Comparison of ENCODE assay signal across 21 cellular contexts in the genomic region with DNA sequence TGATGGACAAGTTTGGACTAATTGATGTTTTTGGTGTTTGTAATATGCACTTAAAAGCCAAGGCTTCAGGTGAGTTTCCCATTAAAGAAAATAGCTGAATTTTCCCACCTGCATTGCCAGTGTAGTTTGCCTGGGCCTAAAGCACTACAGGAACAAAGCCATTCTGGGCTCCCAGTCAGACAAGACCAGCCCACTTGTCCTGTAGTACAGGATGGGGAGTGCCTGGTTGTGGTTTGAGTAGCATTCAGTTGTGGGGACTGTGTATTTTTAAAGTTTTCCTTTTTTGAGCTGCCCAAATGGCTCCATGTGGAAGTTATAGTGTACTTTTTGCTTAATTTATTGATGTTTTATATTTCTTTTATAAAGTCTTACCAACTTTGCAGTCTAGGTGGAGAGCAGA.
DNase-seq lines count a peak whose midpoint lies in the region; ATAC-seq, FAIRE-seq and TF ChIP-seq lines count a peak whose summit lies in the region.
"Had no signal": no experiment of that assay in that cellular context is flagged by ENCODE, and none has a peak within 500 bp of the region (broad histone marks: within the 10 kb centered on the region; RNA-seq: fewer than 3 reads in every experiment).

No MANE protein-coding gene starts in this region.

- H3K27ac Mint-ChIP-seq in MCF 10A (ENCODE audit: low read depth, unreplicated experiment): peak overlapping the region; percentile 66

- no peaks in the 10 kb centered on the region for H3K9me3 Mint-ChIP-seq in MCF 10A (ENCODE audit: unreplicated experiment)
- H3K9me3 Mint-ChIP-seq: CD14-positive monocyte had no signal

- no peak for TF ChIP-seq EP300 in HepG2 (IDR thresholded peaks at IDR 0.05; ENCODE audit: low read depth in 2 of 2, low read length in 2 of 2)
- TF ChIP-seq EP300 in HepG2 (CRISPR knock-in tag; IDR thresholded peaks at IDR 0.05; ENCODE audit: borderline replicate concordance): no peak

- H4K20me1 ChIP-seq in HepG2 (ENCODE audit: insufficient read depth, low read length): no peaks in the 10 kb centered on the region

- no peak overlapping the region for H2AFZ ChIP-seq in HepG2 (ENCODE audit: low read length)

- ATAC-seq in HepG2 (no peak), right lobe of liver (no peak), left lung (peak; percentile 75), Right ventricle myocardium superior (ENCODE audit: poor library complexity) (no peak), Right ventricle myocardium inferior (no peak)

- H3K4me1 Mint-ChIP-seq in MCF 10A (ENCODE audit: insufficient read depth, unreplicated experiment): peaks cover 28% of the 10 kb centered on the region

- H3K27ac ChIP-seq in HepG2 (ENCODE audit: extremely low read length, insufficient read depth, low read length) (no peak overlapping the region), right lobe of liver (no peak overlapping the region), left lung (no peak overlapping the region)
- H3K27ac ChIP-seq: KMS-11 had no signal

- H3K36me3 ChIP-seq in HepG2 (replicated peaks in 1 of 2; ENCODE audit: control insufficient read depth in 1 of 2, insufficient read depth in 2 of 2, low read length in 2 of 2): peaks cover 1 to 10% of the 10 kb centered on the region in 2 experiments; a peak in 3 of 5 replicates
- H3K36me3 ChIP-seq in right lobe of liver: peaks cover 0 to 18% (median 1%) of the 10 kb centered on the region in 4 donors
- peaks cover 0 to 33% of the 10 kb centered on the region in 2 donors for H3K36me3 ChIP-seq in left lung
- no peaks in the 10 kb centered on the region; the same call in 1 of the 2 replicates for H3K36me3 ChIP-seq in H7 (replicated peaks; ENCODE audit: control insufficient read depth, insufficient read depth, low read length)

- CTCF ChIA-PET in HepG2 (lab: Yijun Ruan, JAX; ENCODE audit: low intra/inter-chr PET ratio, low total read pairs): no interaction called here
- CTCF ChIA-PET in MCF 10A (lab: Yijun Ruan, JAX): interaction anchor here (1.0 to 1.1 kb wide), 3 partner anchors 16 to 189 kb away, joined by 3 to 6 read pairs (median 4); no protein-coding TSS in a partner anchor

- TF ChIP-seq POLR2A in HepG2 (IDR thresholded peaks at IDR 0.05; ENCODE audit: insufficient read depth in 1 of 2, low read depth in 2 of 2, low read length in 2 of 2): no peak
- TF ChIP-seq POLR2A in right lobe of liver (IDR thresholded peaks at IDR 0.05): no peak

- H3K36me3 Mint-ChIP-seq in MCF 10A (ENCODE audit: insufficient read depth, unreplicated experiment): peaks cover 35% of the 10 kb centered on the region

- no peak for TF ChIP-seq CTCF in HepG2 (CRISPR knock-in tag; IDR thresholded peaks at IDR 0.05)
- no peak for TF ChIP-seq CTCF in right lobe of liver (IDR thresholded peaks at IDR 0.05)
- TF ChIP-seq CTCF in MCF 10A (IDR thresholded peaks at IDR 0.05; ENCODE audit: unreplicated experiment): no peak
- TF ChIP-seq CTCF in left lung (IDR thresholded peaks at IDR 0.05): no peak
- no peak for TF ChIP-seq CTCF in GM13977 (IDR thresholded peaks at IDR 0.05; ENCODE audit: extremely low read depth, insufficient read depth, missing control alignments)

- H3K27me3 ChIP-seq in HepG2 (ENCODE audit: control insufficient read depth in 1 of 2, insufficient read depth in 2 of 2, low read length in 2 of 2) (no peaks in the 10 kb centered on the region), right lobe of liver (no peaks in the 10 kb centered on the region), left lung (no peaks in the 10 kb centered on the region), H7 (ENCODE audit: control insufficient read depth, insufficient read depth, low read length) (no peaks in the 10 kb centered on the region)

- no peak for DNase-seq in HepG2 (ENCODE audit: low spot score)
- no peak for DNase-seq in right lobe of liver
- DNase-seq in MCF 10A (ENCODE audit: unreplicated experiment): no peak
- DNase-seq in left lung: no peak
- no peak for DNase-seq in H7
- DNase-seq in Right ventricle myocardium superior: no peak
- DNase-seq in Right ventricle myocardium inferior (ENCODE audit: missing footprints): no peak
- DNase-seq in GM13977 (ENCODE audit: low spot score): no peak
- DNase-seq: 8988T, DMS79 treated with DMSO at 0.1 percent for 48 hours, NCI-H1092 treated with DMSO at 0.1 percent for 48 hours, NCI-H146, NCI-H2081 treated with DMSO at 0.1 percent for 48 hours, NCI-H2227 treated with DMSO at 0.1 percent for 48 hours, NCI-H510A treated with DMSO at 0.1 percent for 48 hours, NCI-H82, OCI-M1 had no signal

- POLR2A ChIA-PET in HepG2 (lab: Yijun Ruan, JAX): no interaction called here
- POLR2A ChIA-PET in MCF 10A (lab: Yijun Ruan, JAX): interaction anchor here (0.6 to 3.8 kb wide), 11 partner anchors 8 to 912 kb away, joined by 3 to 46 read pairs (median 4); partner anchors contain the start of genes CHTF8, COG8, DDX28 and DUS2

- H3K4me2 ChIP-seq in HepG2 (ENCODE audit: low read depth, low read length): no peak overlapping the region
- H3K4me2 ChIP-seq: KMS-11 had no signal

- no peak for TF ChIP-seq RAD21 in HepG2 (CRISPR knock-in tag; IDR thresholded peaks at IDR 0.05)

- no peaks in the 10 kb centered on the region for H3K9me3 ChIP-seq in HepG2 (ENCODE audit: low read length)
- no peaks in the 10 kb centered on the region for H3K9me3 ChIP-seq in right lobe of liver
- no peaks in the 10 kb centered on the region for H3K9me3 ChIP-seq in left lung

- H3K4me3 ChIP-seq in HepG2 (replicated peaks in 1 of 3; ENCODE audit: insufficient read depth in 1 of 3, low read depth in 2 of 3, low read length in 3 of 3) (no peak overlapping the region), right lobe of liver (no peak overlapping the region), left lung (no peak overlapping the region), H7 (ENCODE audit: insufficient read depth, low read depth, low read length) (no peak overlapping the region)

- H3K27me3 Mint-ChIP-seq in MCF 10A (ENCODE audit: insufficient read depth, unreplicated experiment): no peaks in the 10 kb centered on the region

- no peaks in the 10 kb centered on the region for H3K4me1 ChIP-seq in HepG2 (ENCODE audit: insufficient read depth, low read length)
- no peaks in the 10 kb centered on the region for H3K4me1 ChIP-seq in right lobe of liver
- no peaks in the 10 kb centered on the region for H3K4me1 ChIP-seq in left lung

- intact Hi-C loops in HepG2 (cut with micrococcal nuclease; ENCODE audit: unreplicated experiment) (no loop called here), right lobe of liver (cut with DNase I) (no loop called here), MCF 10A (cut with micrococcal nuclease) (no loop called here), left lung (cut with DNase I) (no loop called here), Right ventricle myocardium superior (cut with DNase I) (no loop called here), Right ventricle myocardium inferior (cut with DNase I) (no loop called here)

- no peak overlapping the region for H3K4me3 Mint-ChIP-seq in MCF 10A (ENCODE audit: unreplicated experiment)
- H3K4me3 Mint-ChIP-seq: CD14-positive monocyte had no signal

- H3K9ac ChIP-seq in HepG2 (ENCODE audit: insufficient read depth, low read depth, low read length): no peak overlapping the region
- H3K9ac ChIP-seq: KMS-11 had no signal

- H3K79me2 ChIP-seq in HepG2 (ENCODE audit: insufficient read depth, low read length): no peaks in the 10 kb centered on the region

- in situ Hi-C loops in HepG2 (cut with HindIII; ENCODE audit: extremely low pct_ligation_motif_present, low pct_unique_long_range_greater_than_20kb) (no loop called here), GM13977 (cut with MboI; ENCODE audit: low pct_unique_long_range_greater_than_20kb, low sequenced_read_pairs, unreplicated experiment) (no loop called here)

- BruUV-seq in HepG2 (replicated peaks; lab: Mats Ljungman, UMichigan) (TSS peak; percentile 26), MCF 10A (replicated peaks; lab: Mats Ljungman, UMichigan) (no TSS peak)

- FAIRE-seq in HepG2 (lab: Jason Lieb, UNC): no peak
- FAIRE-seq: G401.6, H1 had no signal

TF ChIP-seq in HepG2, 621 proteins besides CTCF, POLR2A, EP300 and RAD21:
- no peak for TF ChIP-seq ZNF678 (CRISPR knock-in tag; IDR thresholded peaks at IDR 0.05)
- no peak for TF ChIP-seq KDM1A (CRISPR knock-in tag; IDR thresholded peaks at IDR 0.05)
- TF ChIP-seq HOXA7 (CRISPR knock-in tag; IDR thresholded peaks at IDR 0.05): no peak
- no peak for TF ChIP-seq ZXDC (CRISPR knock-in tag; IDR thresholded peaks at IDR 0.05)
- no peak for TF ChIP-seq FOSL2 (CRISPR knock-in tag; IDR thresholded peaks at IDR 0.05)
